13 cellular contexts compared by ENCODE assay signal in the genomic region with DNA sequence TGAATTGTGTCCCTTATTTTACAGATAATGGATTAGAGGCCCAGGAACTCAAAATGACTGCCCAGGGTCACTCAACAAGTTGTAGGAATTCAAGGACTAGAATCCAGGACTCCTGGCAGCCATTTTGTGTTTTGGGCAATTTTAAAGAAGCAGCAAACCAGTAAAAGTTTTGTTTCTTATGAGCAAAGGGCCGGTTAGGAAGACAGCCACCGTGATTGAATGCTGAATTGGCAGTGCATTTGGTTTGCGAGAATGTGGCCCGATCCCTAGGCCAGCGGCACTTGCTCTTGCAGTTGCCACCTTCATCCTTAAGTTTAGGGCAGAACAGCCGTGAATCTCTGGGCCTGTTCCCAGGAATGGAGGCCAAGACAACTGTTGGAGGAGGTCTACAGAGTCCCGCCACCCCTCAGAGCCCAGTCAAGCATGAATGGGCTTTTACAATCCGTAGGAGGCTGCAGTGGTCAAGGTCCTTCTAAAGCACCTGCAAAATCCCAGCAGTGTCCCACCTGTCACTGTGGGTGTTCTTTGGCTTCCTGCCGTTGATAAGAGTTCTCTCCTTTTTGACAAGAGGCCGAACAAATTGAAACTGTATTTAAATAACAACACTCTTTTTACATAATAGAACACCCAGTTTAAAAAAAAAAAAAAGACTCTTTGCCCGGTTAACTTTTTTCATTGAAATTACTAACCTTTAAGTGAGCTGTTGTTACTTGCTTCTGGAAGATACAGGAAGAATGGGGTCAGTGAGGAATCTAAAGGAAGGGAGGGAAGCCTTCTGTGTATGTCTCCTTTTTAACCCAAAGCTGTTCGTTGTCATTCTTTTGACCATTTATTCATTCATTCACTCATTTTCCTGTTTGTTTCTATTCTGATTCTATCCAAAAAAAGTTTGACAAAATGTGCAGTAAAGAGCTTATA.
DNase-seq lines count a peak whose midpoint lies in the region; ATAC-seq and TF ChIP-seq lines count a peak whose summit lies in the region.
"Had no signal": no experiment of that assay in that cellular context is flagged by ENCODE, and none has a peak within 500 bp of the region (broad histone marks: within the 10 kb centered on the region; RNA-seq: fewer than 3 reads in every experiment).

No MANE protein-coding gene starts in this region.

- H3K9ac ChIP-seq in ES-I3 (ENCODE audit: low read depth, low read length): peak overlapping the region; percentile 17

- H3K27ac ChIP-seq in WERI-Rb-1 (0 out of 2 replicates have a peak overlapping the region, but pooled peaks have one; percentile 27), psoas muscle (no peak overlapping the region)

- no peak overlapping the region for H3K27ac Mint-ChIP-seq in activated T-helper 2 cell treated with anti-CD3 and anti-CD28 coated beads, Interferon-gamma antibody, Interleukin-2, Interleukin-4, amounts not matched to agents 10 μg/mL and 5 μg/mL and 100 μg/mL, durations not matched to agents 14 hours and 24 hours and 36 hours
- H3K27ac Mint-ChIP-seq: stimulated activated memory B cell treated with anti-CD40 and anti-IgM and Interleukin-4, amounts not matched to agents 10 μg/mL and 1 μg/mL and 100 μg/mL, for 72 hours; T-helper 2 cell treated with Interferon-gamma antibody and Interleukin-4, amounts not matched to agents 5 μg/mL and 100 μg/mL, for 36 hours had no signal

- DNase-seq in WERI-Rb-1 (no peak), iPS DF 4.7 (ENCODE audit: extremely low read depth, low spot score) (peak; percentile 94), psoas muscle (no peak), NCI-H526 (lab: John Stamatoyannopoulos, UW) (no peak), NCI-H524 treated with DMSO at 0.1 percent for 48 hours (lab: John Stamatoyannopoulos, UW) (no peak)
- DNase-seq in activated T-helper 2 cell treated with anti-CD3 and anti-CD28 coated beads, Interferon-gamma antibody, Interleukin-2, Interleukin-4, amounts not matched to agents 10 μg/mL and 5 μg/mL and 100 μg/mL, durations not matched to agents 14 hours and 24 hours and 36 hours (ENCODE audit: low spot score): no peak
- DNase-seq: activated T-cell treated with anti-CD3 and anti-CD28 coated beads, Interleukin-2, amount 50 U/mL, for 4 hours; CD4-positive, CD25-positive, alpha-beta regulatory T cell had no signal

- H3K9me3 ChIP-seq in ES-I3 (ENCODE audit: control insufficient read depth, insufficient read depth, low read length) (no peaks in the 10 kb centered on the region), WERI-Rb-1 (ENCODE audit: severe bottlenecking) (no peaks in the 10 kb centered on the region), psoas muscle (no peaks in the 10 kb centered on the region)

- H3K4me1 Mint-ChIP-seq in activated T-helper 2 cell treated with anti-CD3 and anti-CD28 coated beads, Interferon-gamma antibody, Interleukin-2, Interleukin-4, amounts not matched to agents 10 μg/mL and 5 μg/mL and 100 μg/mL, durations not matched to agents 14 hours and 24 hours and 36 hours (ENCODE audit: low read depth): no peaks in the 10 kb centered on the region
- H3K4me1 Mint-ChIP-seq: stimulated activated memory B cell treated with anti-CD40 and anti-IgM and Interleukin-4, amounts not matched to agents 10 μg/mL and 1 μg/mL and 100 μg/mL, for 72 hours had no signal

- H3K9me3 Mint-ChIP-seq in activated T-helper 2 cell treated with anti-CD3 and anti-CD28 coated beads, Interferon-gamma antibody, Interleukin-2, Interleukin-4, amounts not matched to agents 10 μg/mL and 5 μg/mL and 100 μg/mL, durations not matched to agents 14 hours and 24 hours and 36 hours: no peaks in the 10 kb centered on the region
- H3K9me3 Mint-ChIP-seq: activated T-cell treated with anti-CD3 and anti-CD28 coated beads, Interleukin-2, amount 50 U/mL, for 4 hours; central memory CD8-positive, alpha-beta T cell; stimulated activated memory B cell treated with anti-CD40 and anti-IgM and Interleukin-4, amounts not matched to agents 10 μg/mL and 1 μg/mL and 100 μg/mL, for 72 hours; T-helper 2 cell treated with Interferon-gamma antibody and Interleukin-4, amounts not matched to agents 5 μg/mL and 100 μg/mL, for 36 hours had no signal

- no peak for ATAC-seq in psoas muscle
- no peak for ATAC-seq in GM21619 (IDR thresholded peaks at IDR 0.05; ENCODE audit: unreplicated experiment)
- ATAC-seq: activated T-cell treated with anti-CD3 and anti-CD28 coated beads, Interleukin-2, amount 50 U/mL, for 4 hours; stimulated activated memory B cell treated with anti-CD40 and anti-IgM and Interleukin-4, amounts not matched to agents 10 μg/mL and 1 μg/mL and 100 μg/mL, for 72 hours had no signal

- H3K27me3 Mint-ChIP-seq in activated T-helper 2 cell treated with anti-CD3 and anti-CD28 coated beads, Interferon-gamma antibody, Interleukin-2, Interleukin-4, amounts not matched to agents 10 μg/mL and 5 μg/mL and 100 μg/mL, durations not matched to agents 14 hours and 24 hours and 36 hours (ENCODE audit: low read depth): no peaks in the 10 kb centered on the region
- H3K27me3 Mint-ChIP-seq: CD4-positive, CD25-positive, alpha-beta regulatory T cell; central memory CD8-positive, alpha-beta T cell; stimulated activated memory B cell treated with anti-CD40 and anti-IgM and Interleukin-4, amounts not matched to agents 10 μg/mL and 1 μg/mL and 100 μg/mL, for 72 hours had no signal

- 44 to 61% (median 48%) methylated on average over 12 of the region's 12 CpGs for WGBS in psoas muscle, 3 donors

- H3K4me1 ChIP-seq in ES-I3 (ENCODE audit: insufficient read depth, low read length) (peaks cover 75% of the 10 kb centered on the region), psoas muscle (peaks cover 30% of the 10 kb centered on the region)

- H3K27me3 ChIP-seq in WERI-Rb-1 (ENCODE audit: insufficient read depth, low read depth, severe bottlenecking) (no peaks in the 10 kb centered on the region), psoas muscle (ENCODE audit: insufficient read depth in 3 of 3, low read length in 2 of 3) (no peaks in the 10 kb centered on the region)

- no peaks in the 10 kb centered on the region for H3K36me3 Mint-ChIP-seq in activated T-helper 2 cell treated with anti-CD3 and anti-CD28 coated beads, Interferon-gamma antibody, Interleukin-2, Interleukin-4, amounts not matched to agents 10 μg/mL and 5 μg/mL and 100 μg/mL, durations not matched to agents 14 hours and 24 hours and 36 hours (ENCODE audit: low read depth)
- H3K36me3 Mint-ChIP-seq: stimulated activated memory B cell treated with anti-CD40 and anti-IgM and Interleukin-4, amounts not matched to agents 10 μg/mL and 1 μg/mL and 100 μg/mL, for 72 hours had no signal

- H3K4me3 ChIP-seq in WERI-Rb-1 (ENCODE audit: low read depth, low read length) (peak overlapping the region; percentile 50), psoas muscle (peak overlapping the region; percentile 37)

- H3K36me3 ChIP-seq in ES-I3 (ENCODE audit: insufficient read depth, low read length): no peaks in the 10 kb centered on the region
- H3K36me3 ChIP-seq in WERI-Rb-1: no peaks in the 10 kb centered on the region
- no peaks in the 10 kb centered on the region for H3K36me3 ChIP-seq in psoas muscle (ENCODE audit: insufficient read depth in 1 of 2, low read depth in 1 of 2)

- intact Hi-C loops in psoas muscle (cut with DNase I): loop anchor here in 1 of 2 donors (5.0 to 10.0 kb wide), 2 partner anchors 64 to 152 kb away; no protein-coding TSS in a partner anchor
- intact Hi-C loops in activated T-helper 2 cell treated with anti-CD3 and anti-CD28 coated beads, Interferon-gamma antibody, Interleukin-2, Interleukin-4, amounts not matched to agents 10 μg/mL and 5 μg/mL and 100 μg/mL, durations not matched to agents 14 hours and 24 hours and 36 hours (cut with micrococcal nuclease): no loop called here

- H3K4me3 Mint-ChIP-seq in activated T-helper 2 cell treated with anti-CD3 and anti-CD28 coated beads, Interferon-gamma antibody, Interleukin-2, Interleukin-4, amounts not matched to agents 10 μg/mL and 5 μg/mL and 100 μg/mL, durations not matched to agents 14 hours and 24 hours and 36 hours (ENCODE audit: low read depth): no peak overlapping the region
- H3K4me3 Mint-ChIP-seq: activated T-cell treated with anti-CD3 and anti-CD28 coated beads, Interleukin-2, amount 50 U/mL, for 4 hours; CD4-positive, CD25-positive, alpha-beta regulatory T cell; central memory CD8-positive, alpha-beta T cell; stimulated activated memory B cell treated with anti-CD40 and anti-IgM and Interleukin-4, amounts not matched to agents 10 μg/mL and 1 μg/mL and 100 μg/mL, for 72 hours; T-helper 2 cell treated with Interferon-gamma antibody and Interleukin-4, amounts not matched to agents 5 μg/mL and 100 μg/mL, for 36 hours had no signal

- TF ChIP-seq CTCF in WERI-Rb-1 (IDR thresholded peaks at IDR 0.05; ENCODE audit: low read depth, low read length) (no peak), psoas muscle (IDR thresholded peaks at IDR 0.05) (no peak)
